ENCODE assay signal across 17 cellular contexts in the genomic region with DNA sequence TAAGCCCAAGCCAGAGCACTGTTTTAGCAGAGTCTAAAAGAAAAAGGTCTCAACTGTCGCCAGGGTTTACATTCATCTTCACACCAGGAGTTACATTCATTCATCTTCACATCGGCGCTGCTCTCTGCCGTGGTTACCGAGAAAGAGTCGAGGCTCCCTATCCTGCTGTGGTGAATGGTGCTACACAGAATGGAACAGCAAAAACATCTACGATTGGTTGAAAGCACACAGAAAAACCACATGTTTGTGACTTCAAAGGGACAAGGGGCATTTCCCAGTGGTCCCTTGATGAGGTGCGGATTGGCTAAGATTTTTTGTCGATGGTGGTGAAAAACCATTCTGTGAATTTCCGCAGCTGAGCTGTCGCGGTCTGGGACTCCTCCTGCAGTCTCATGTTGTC.
"Had no signal": no experiment of that assay in that cellular context is flagged by ENCODE, and none has a peak within 500 bp of the region (broad histone marks: within the 10 kb centered on the region; RNA-seq: fewer than 3 reads in every experiment).

No MANE protein-coding gene starts in this region.

- H3K36me3 Mint-ChIP-seq: naive thymus-derived CD4-positive, alpha-beta T cell had no signal

- H3K4me3 ChIP-seq: coronary artery, heart left ventricle, ovary, tibial artery, upper lobe of left lung, uterus had no signal

- ATAC-seq: esophagus mucosa; heart left ventricle; naive thymus-derived CD4-positive, alpha-beta T cell; right cardiac atrium had no signal

- H3K27me3 ChIP-seq: heart left ventricle, ovary, tibial artery, upper lobe of left lung, uterus had no signal

- H3K4me1 ChIP-seq: tibial artery, upper lobe of left lung, uterus had no signal

- H3K27ac ChIP-seq: coronary artery, heart left ventricle, ovary, tibial artery, upper lobe of left lung, uterus had no signal

- H3K9me3 ChIP-seq: heart left ventricle, ovary, tibial artery, upper lobe of left lung, uterus had no signal

- H3K27ac Mint-ChIP-seq: naive thymus-derived CD4-positive, alpha-beta T cell had no signal

- H3K4me3 Mint-ChIP-seq: naive thymus-derived CD4-positive, alpha-beta T cell; neural crest cell had no signal

- DNase-seq: effector CD4-positive, alpha-beta T cell; heart left ventricle; hypothalamus; kidney glomerular epithelial cell; naive thymus-derived CD4-positive, alpha-beta T cell; nucleus accumbens; ovary; right cardiac atrium; small intestine; stimulated activated CD4-positive, alpha-beta T cell treated with anti-CD3 and anti-CD28 coated beads, Interleukin-12 subunit alpha, Interleukin-12 subunit beta, amount 100 ng/mL, for 4 hours; stimulated activated naive CD4-positive, alpha-beta T cell treated with Interleukin-2 at 50 U/mL for 16 hours; tibial artery; upper lobe of left lung; uterus had no signal

- H3K36me3 ChIP-seq: ovary, uterus had no signal
